In the genomic region with DNA sequence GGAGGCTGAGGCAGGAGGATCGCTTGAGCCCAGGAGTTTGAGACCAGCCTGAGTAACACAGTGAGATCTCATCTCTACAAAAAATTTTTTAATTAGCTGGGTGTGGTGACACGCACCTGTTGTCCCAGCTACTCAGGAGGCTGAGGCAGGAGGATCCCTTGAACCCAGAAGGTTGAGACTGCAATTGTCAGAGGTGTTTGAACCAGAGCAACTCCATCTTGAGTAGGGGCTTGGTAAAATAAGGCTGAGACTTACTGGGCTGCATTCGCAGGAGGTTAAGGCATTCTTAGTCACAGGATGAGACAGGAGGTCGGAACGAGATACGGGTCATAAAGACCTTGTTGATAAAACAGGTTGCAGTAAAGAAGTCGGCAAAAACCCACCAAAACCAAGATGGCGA, we compare ENCODE assay signal across 10 cellular contexts. TPM values are rescaled to one million over a fixed set of nuclear protein-coding genes. Genes with fewer than 3 reads are reported as not detected.
"Had no signal": no experiment of that assay in that cellular context is flagged by ENCODE, and none has a peak within 500 bp of the region (broad histone marks: within the 10 kb centered on the region; RNA-seq: fewer than 3 reads in every experiment).

No MANE protein-coding gene starts in this region.

RNA-seq across cellular contexts. Expression of gene SYT12, which starts 17.7 kb away (rescaled TPM):
- total RNA-seq: SK-MEL-5 had no signal

RNA-seq across cellular contexts. Expression of gene C11orf86, which starts 30.1 kb away (rescaled TPM):
- total RNA-seq: OCI-LY7, PC-3, PC-9, Right ventricle myocardium superior, RPMI7951, SJCRH30, SJSA1, SK-MEL-5, T-cell had no signal

RNA-seq across cellular contexts. Expression of gene RHOD, which starts 51.4 kb away (rescaled TPM):
- total RNA-seq: OCI-LY7, SJCRH30, SJSA1, SK-MEL-5 had no signal
- polyA plus RNA-seq: SK-N-SH had no signal
